Comparison of ENCODE assay signal across 14 cellular contexts in the genomic region with DNA sequence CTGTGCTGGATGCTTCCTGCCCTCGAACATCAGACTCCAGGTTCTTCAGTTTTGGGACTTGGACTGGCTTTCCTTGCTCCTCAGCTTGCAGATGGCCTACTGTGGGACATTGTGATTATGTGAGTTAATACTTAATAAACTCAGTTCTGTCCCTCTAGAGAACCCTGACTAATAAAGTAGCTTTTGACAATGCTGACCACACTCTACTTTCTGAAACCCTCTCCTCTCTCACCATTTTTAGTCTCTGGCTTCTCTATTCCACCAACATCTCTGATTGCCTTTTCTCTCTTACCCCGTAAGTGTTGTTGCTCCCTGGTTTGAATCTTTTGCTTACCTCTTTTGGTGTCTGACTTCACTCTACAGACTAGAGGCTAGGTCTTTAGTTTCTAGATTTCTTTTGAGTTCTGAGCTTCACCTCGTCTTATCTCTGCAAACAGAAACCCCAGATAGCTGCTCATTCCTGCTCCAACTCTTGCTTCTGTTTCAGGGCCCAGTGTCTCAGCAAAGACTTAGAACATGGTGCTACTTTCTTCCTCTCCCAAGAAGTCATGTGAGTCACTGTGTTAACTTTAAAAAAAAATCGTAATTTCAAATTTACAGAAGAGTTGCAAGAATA. TPM values are rescaled to one million over a fixed set of nuclear protein-coding genes. Genes with fewer than 3 reads are reported as not detected.
DNase-seq lines count a peak whose midpoint lies in the region; ATAC-seq and TF ChIP-seq lines count a peak whose summit lies in the region.
"Had no signal": no experiment of that assay in that cellular context is flagged by ENCODE, and none has a peak within 500 bp of the region (broad histone marks: within the 10 kb centered on the region; RNA-seq: fewer than 3 reads in every experiment).

No MANE protein-coding gene starts in this region.

- no peak overlapping the region for H3K4me3 ChIP-seq in CD8-positive, alpha-beta T cell (ENCODE audit: low read depth, low read length)
- H3K4me3 ChIP-seq: BLaER1 treated with 17β-estradiol and CSF1 and Interleukin-3, amounts not matched to agents 10 nM and 100 nM; breast epithelium; testis had no signal

- no peak for TF ChIP-seq CTCF in CD8-positive, alpha-beta T cell (IDR thresholded peaks at IDR 0.05)

- H3K9me3 ChIP-seq in CD8-positive, alpha-beta T cell (ENCODE audit: low read length) = no peaks in the 10 kb centered on the region
- H3K9me3 ChIP-seq: breast epithelium, testis had no signal

- no peaks in the 10 kb centered on the region for H3K36me3 ChIP-seq in CD8-positive, alpha-beta T cell (ENCODE audit: insufficient read depth, low read length)
- H3K36me3 ChIP-seq: breast epithelium had no signal

- no peak overlapping the region for H3K27ac ChIP-seq in CD8-positive, alpha-beta T cell (ENCODE audit: low read depth, low read length)
- H3K27ac ChIP-seq: breast epithelium, testis had no signal

- H3K36me3 Mint-ChIP-seq in CD8-positive, alpha-beta T cell = peaks cover 3% of the 10 kb centered on the region
- H3K36me3 Mint-ChIP-seq in activated T-helper 2 cell treated with anti-CD3 and anti-CD28 coated beads, Interferon-gamma antibody, Interleukin-2, Interleukin-4, amounts not matched to agents 10 μg/mL and 5 μg/mL and 100 μg/mL, durations not matched to agents 14 hours and 24 hours and 36 hours (ENCODE audit: low read depth) = peaks cover 10% of the 10 kb centered on the region

- H3K4me1 Mint-ChIP-seq in CD8-positive, alpha-beta T cell (ENCODE audit: low read depth) = peaks cover 69% of the 10 kb centered on the region
- H3K4me1 Mint-ChIP-seq in activated T-helper 2 cell treated with anti-CD3 and anti-CD28 coated beads, Interferon-gamma antibody, Interleukin-2, Interleukin-4, amounts not matched to agents 10 μg/mL and 5 μg/mL and 100 μg/mL, durations not matched to agents 14 hours and 24 hours and 36 hours (ENCODE audit: low read depth) = peaks cover 57% of the 10 kb centered on the region

- H3K4me3 Mint-ChIP-seq in CD8-positive, alpha-beta T cell = peak overlapping the region; percentile 51
- H3K4me3 Mint-ChIP-seq in activated T-helper 2 cell treated with anti-CD3 and anti-CD28 coated beads, Interferon-gamma antibody, Interleukin-2, Interleukin-4, amounts not matched to agents 10 μg/mL and 5 μg/mL and 100 μg/mL, durations not matched to agents 14 hours and 24 hours and 36 hours (ENCODE audit: low read depth) = peak overlapping the region; percentile 44

- intact Hi-C loops in CD8-positive, alpha-beta T cell (cut with DNase I, micrococcal nuclease) = loop anchor here in 1 of 2 experiments (5.0 kb wide), 1 partner anchor 41 kb away; no protein-coding TSS in a partner anchor
- intact Hi-C loops in activated T-helper 2 cell treated with anti-CD3 and anti-CD28 coated beads, Interferon-gamma antibody, Interleukin-2, Interleukin-4, amounts not matched to agents 10 μg/mL and 5 μg/mL and 100 μg/mL, durations not matched to agents 14 hours and 24 hours and 36 hours (cut with micrococcal nuclease) = loop anchor here (5.0 kb wide), 1 partner anchor 34 kb away; no protein-coding TSS in a partner anchor

- H3K27me3 ChIP-seq in CD8-positive, alpha-beta T cell (ENCODE audit: insufficient read depth, low read length) = no peaks in the 10 kb centered on the region
- H3K27me3 ChIP-seq: testis had no signal

- POLR2A ChIA-PET in CD8-positive, alpha-beta T cell (lab: Charles Lee) = interaction anchor here (0.9 to 1.2 kb wide), 5 partner anchors 12 to 106 kb away, joined by 3 to 4 read pairs (median 4); no protein-coding TSS in a partner anchor

- CTCF ChIA-PET in CD8-positive, alpha-beta T cell (lab: Charles Lee) = interaction anchor here (0.6 to 2.9 kb wide), 5 partner anchors 12 to 101 kb away, joined by 3 to 11 read pairs (median 4); no protein-coding TSS in a partner anchor

- peak overlapping the region; percentile 99 for H3K27ac Mint-ChIP-seq in CD8-positive, alpha-beta T cell
- H3K27ac Mint-ChIP-seq in activated T-helper 2 cell treated with anti-CD3 and anti-CD28 coated beads, Interferon-gamma antibody, Interleukin-2, Interleukin-4, amounts not matched to agents 10 μg/mL and 5 μg/mL and 100 μg/mL, durations not matched to agents 14 hours and 24 hours and 36 hours = peak overlapping the region; percentile 96

- peaks cover 4% of the 10 kb centered on the region for H3K9me3 Mint-ChIP-seq in CD8-positive, alpha-beta T cell
- H3K9me3 Mint-ChIP-seq in activated T-helper 2 cell treated with anti-CD3 and anti-CD28 coated beads, Interferon-gamma antibody, Interleukin-2, Interleukin-4, amounts not matched to agents 10 μg/mL and 5 μg/mL and 100 μg/mL, durations not matched to agents 14 hours and 24 hours and 36 hours = no peaks in the 10 kb centered on the region

- ATAC-seq in CD8-positive, alpha-beta T cell = no peak
- ATAC-seq in GM18907 (IDR thresholded peaks at IDR 0.05; ENCODE audit: unreplicated experiment) = peak; percentile 43
- peak; percentile 41 for ATAC-seq in HG03342 (IDR thresholded peaks at IDR 0.05; ENCODE audit: unreplicated experiment)

- H3K4me1 ChIP-seq in CD8-positive, alpha-beta T cell (ENCODE audit: insufficient read depth, low read length) = peaks cover 59% of the 10 kb centered on the region
- H3K4me1 ChIP-seq: breast epithelium, testis had no signal

- DNase-seq in CD8-positive, alpha-beta T cell = no peak
- no peak for DNase-seq in activated T-helper 2 cell treated with anti-CD3 and anti-CD28 coated beads, Interferon-gamma antibody, Interleukin-2, Interleukin-4, amounts not matched to agents 10 μg/mL and 5 μg/mL and 100 μg/mL, durations not matched to agents 14 hours and 24 hours and 36 hours (ENCODE audit: low spot score)
- DNase-seq in NCI-H2171 (lab: John Stamatoyannopoulos, UW) (no peak), NCI-H345 (lab: John Stamatoyannopoulos, UW) (no peak), NCI-H526 (lab: John Stamatoyannopoulos, UW) (no peak)
- no peak for DNase-seq in stimulated activated CD4-positive, alpha-beta T cell treated with anti-CD3 and anti-CD28 coated beads, Interleukin-2, amount 100 ng/mL, for 48 hours
- DNase-seq: GOT3, NCI-H187 treated with DMSO at 0.1 percent for 48 hours, SHP77, testis had no signal

- no peaks in the 10 kb centered on the region for H3K27me3 Mint-ChIP-seq in CD8-positive, alpha-beta T cell (ENCODE audit: low read depth)
- H3K27me3 Mint-ChIP-seq in activated T-helper 2 cell treated with anti-CD3 and anti-CD28 coated beads, Interferon-gamma antibody, Interleukin-2, Interleukin-4, amounts not matched to agents 10 μg/mL and 5 μg/mL and 100 μg/mL, durations not matched to agents 14 hours and 24 hours and 36 hours (ENCODE audit: low read depth) = no peaks in the 10 kb centered on the region

RNA-seq across cellular contexts. Expression of a gene that starts 11.4 kb away (rescaled TPM):
- 1,000 to 10,000 TPM; 2,374 to 2,465 TPM for total RNA-seq in CD8-positive, alpha-beta T cell
- total RNA-seq in activated T-helper 2 cell treated with anti-CD3 and anti-CD28 coated beads, Interferon-gamma antibody, Interleukin-2, Interleukin-4, amounts not matched to agents 10 μg/mL and 5 μg/mL and 100 μg/mL, durations not matched to agents 14 hours and 24 hours and 36 hours = 7,759 and 7,983 TPM in 2 replicates

RNA-seq across cellular contexts. Expression of a gene that starts 58.1 kb away (rescaled TPM):
- not detected for total RNA-seq in CD8-positive, alpha-beta T cell
- not detected in 2 replicates for total RNA-seq in activated T-helper 2 cell treated with anti-CD3 and anti-CD28 coated beads, Interferon-gamma antibody, Interleukin-2, Interleukin-4, amounts not matched to agents 10 μg/mL and 5 μg/mL and 100 μg/mL, durations not matched to agents 14 hours and 24 hours and 36 hours
- total RNA-seq: breast epithelium had no signal
